Comparison of ENCODE assay signal across 2 cellular contexts in the genomic region with DNA sequence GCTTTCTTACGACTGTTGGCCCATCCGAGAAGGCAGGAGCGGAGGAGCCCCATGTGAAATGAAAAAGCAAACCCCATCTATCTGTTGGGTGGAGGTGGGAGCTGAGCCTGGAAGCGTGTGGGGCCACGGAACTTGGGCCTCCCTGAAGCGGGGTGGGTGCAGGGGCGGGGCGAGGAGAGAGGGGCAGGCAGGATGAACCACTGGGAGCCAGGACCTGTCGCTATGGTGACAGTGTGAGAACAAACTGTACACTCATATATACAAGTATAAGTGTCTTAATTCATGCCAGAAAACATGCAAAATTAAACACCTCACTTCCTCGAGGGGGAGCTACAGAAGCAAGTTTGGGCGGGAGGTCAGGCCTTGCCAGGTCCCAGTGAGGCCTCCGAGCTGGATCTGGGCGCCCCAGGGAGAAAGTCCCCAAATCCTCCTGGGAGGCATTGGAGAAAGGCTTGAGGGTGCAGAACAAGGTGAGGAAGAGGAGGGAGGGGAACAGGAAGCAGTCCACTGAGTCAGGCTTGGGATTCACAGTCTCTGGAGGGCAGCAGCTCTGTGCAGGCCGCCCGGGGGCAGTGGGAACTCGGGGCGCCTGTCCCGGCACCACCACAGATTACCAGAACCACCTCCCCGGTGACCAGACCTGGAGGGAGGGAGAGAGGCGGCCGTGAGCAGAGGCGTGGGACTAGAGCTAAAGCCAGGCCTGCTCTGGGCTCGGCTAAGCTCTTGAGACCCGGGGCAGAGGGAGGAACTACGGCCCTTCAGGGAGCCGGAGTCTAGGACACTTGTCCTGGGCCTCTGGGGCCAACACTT.
TF ChIP-seq lines count a peak whose summit lies in the region.

No MANE protein-coding gene starts in this region.

TF ChIP-seq in IMR-90, 13 proteins besides CTCF, POLR2A, EP300 and RAD21:
- TF ChIP-seq NFE2L2 (IDR thresholded peaks at IDR 0.05; ENCODE audit: low read depth, low read length) (no peak), RCOR1 (IDR thresholded peaks at IDR 0.05; ENCODE audit: insufficient replicate concordance, low read length) (no peak), SMC3 (IDR thresholded peaks at IDR 0.05; ENCODE audit: low read depth, low read length) (peak; percentile 65), BHLHE40 (IDR thresholded peaks at IDR 0.05; ENCODE audit: low read depth, low read length) (peak; percentile 8; the same call in 1 of the 2 replicates), MAZ (IDR thresholded peaks at IDR 0.05; ENCODE audit: borderline replicate concordance, low read depth, low read length) (peak; percentile 14; the same call in 1 of the 2 replicates)
- TF ChIP-seq, protein P1, sequence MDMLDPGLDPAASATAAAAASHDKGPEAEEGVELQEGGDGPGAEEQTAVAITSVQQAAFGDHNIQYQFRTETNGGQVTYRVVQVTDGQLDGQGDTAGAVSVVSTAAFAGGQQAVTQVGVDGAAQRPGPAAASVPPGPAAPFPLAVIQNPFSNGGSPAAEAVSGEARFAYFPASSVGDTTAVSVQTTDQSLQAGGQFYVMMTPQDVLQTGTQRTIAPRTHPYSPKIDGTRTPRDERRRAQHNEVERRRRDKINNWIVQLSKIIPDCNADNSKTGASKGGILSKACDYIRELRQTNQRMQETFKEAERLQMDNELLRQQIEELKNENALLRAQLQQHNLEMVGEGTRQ (IDR thresholded peaks at IDR 0.05; ENCODE audit: low read depth, low read length): no peak

TF ChIP-seq in GM12878, 131 proteins besides CTCF, POLR2A, EP300 and RAD21:
- TF ChIP-seq SMC3 (IDR thresholded peaks at IDR 0.05; ENCODE audit: borderline replicate concordance, low read length) (peak; percentile 61; the same call in 1 of the 2 replicates), PKNOX1 (IDR thresholded peaks at IDR 0.05) (peak; percentile 32; the same call in 1 of the 2 replicates)
- TF ChIP-seq, protein P2, sequence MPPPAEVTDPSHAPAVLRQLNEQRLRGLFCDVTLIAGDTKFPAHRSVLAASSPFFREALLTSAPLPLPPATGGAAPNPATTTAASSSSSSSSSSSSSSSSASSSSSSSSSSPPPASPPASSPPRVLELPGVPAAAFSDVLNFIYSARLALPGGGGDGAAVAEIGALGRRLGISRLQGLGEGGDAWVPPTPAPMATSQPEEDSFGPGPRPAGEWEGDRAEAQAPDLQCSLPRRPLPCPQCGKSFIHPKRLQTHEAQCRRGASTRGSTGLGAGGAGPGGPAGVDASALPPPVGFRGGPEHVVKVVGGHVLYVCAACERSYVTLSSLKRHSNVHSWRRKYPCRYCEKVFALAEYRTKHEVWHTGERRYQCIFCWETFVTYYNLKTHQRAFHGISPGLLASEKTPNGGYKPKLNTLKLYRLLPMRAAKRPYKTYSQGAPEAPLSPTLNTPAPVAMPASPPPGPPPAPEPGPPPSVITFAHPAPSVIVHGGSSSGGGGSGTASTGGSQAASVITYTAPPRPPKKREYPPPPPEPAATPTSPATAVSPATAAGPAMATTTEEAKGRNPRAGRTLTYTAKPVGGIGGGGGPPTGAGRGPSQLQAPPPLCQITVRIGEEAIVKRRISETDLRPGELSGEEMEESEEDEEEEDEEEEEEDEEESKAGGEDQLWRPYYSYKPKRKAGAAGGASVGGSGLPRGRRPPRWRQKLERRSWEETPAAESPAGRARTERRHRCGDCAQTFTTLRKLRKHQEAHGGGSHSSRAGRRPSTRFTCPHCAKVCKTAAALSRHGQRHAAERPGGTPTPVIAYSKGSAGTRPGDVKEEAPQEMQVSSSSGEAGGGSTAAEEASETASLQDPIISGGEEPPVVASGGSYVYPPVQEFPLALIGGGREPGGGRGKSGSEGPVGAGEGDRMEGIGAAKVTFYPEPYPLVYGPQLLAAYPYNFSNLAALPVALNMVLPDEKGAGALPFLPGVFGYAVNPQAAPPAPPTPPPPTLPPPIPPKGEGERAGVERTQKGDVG (CRISPR knock-in tag; IDR thresholded peaks at IDR 0.05): no peak
